ENCODE assay signal across 13 cellular contexts in the genomic region with DNA sequence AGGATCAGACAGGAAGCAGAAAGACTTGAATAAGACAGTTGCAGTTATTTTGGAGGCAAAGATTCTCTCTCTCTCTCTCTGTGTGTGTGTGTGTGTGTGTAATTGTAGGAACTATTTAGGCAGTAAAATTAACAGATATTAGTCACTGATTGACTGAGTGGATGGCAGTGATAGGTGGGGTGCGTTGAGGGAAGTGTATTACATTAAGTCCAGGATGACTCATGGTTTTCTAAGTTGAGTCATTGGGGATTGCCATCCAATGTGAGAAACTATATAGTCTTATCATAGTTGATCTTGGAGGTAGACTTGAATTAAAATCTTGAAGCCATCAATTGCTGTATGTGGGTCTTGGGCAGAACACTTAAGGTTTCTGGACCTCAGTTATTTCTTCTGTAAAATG.
DNase-seq lines count a peak whose midpoint lies in the region; ATAC-seq, FAIRE-seq and TF ChIP-seq lines count a peak whose summit lies in the region.
"Had no signal": no experiment of that assay in that cellular context is flagged by ENCODE, and none has a peak within 500 bp of the region (broad histone marks: within the 10 kb centered on the region; RNA-seq: fewer than 3 reads in every experiment).

No MANE protein-coding gene starts in this region.

- H3K27me3 ChIP-seq in bronchial epithelial cell (ENCODE audit: control insufficient read depth, insufficient read depth, low read length) (no peaks in the 10 kb centered on the region), gastroesophageal sphincter (no peaks in the 10 kb centered on the region)
- H3K27me3 ChIP-seq: BLaER1, esophagus squamous epithelium had no signal

- TF ChIP-seq CTCF in bronchial epithelial cell (IDR thresholded peaks at IDR 0.05; ENCODE audit: insufficient read depth, low read length, severe bottlenecking) (no peak), nephron progenitor cell (IDR thresholded peaks at IDR 0.05) (no peak), gastroesophageal sphincter (IDR thresholded peaks at IDR 0.05) (no peak)

- H3K9me3 ChIP-seq in gastroesophageal sphincter = no peaks in the 10 kb centered on the region
- H3K9me3 ChIP-seq: esophagus squamous epithelium had no signal

- H3K36me3 ChIP-seq in bronchial epithelial cell (ENCODE audit: control insufficient read depth, insufficient read depth, low read length) (no peaks in the 10 kb centered on the region), gastroesophageal sphincter (no peaks in the 10 kb centered on the region)
- H3K36me3 ChIP-seq: esophagus squamous epithelium had no signal

- ATAC-seq in GM18909 (IDR thresholded peaks at IDR 0.05; ENCODE audit: poor library complexity, unreplicated experiment) = peak; percentile 89
- peak; percentile 84 for ATAC-seq in HG03342 (IDR thresholded peaks at IDR 0.05; ENCODE audit: unreplicated experiment)
- ATAC-seq in activated naive CD8-positive, alpha-beta T cell treated with anti-CD3 and anti-CD28 coated beads, Interleukin-2, amount 50 U/mL, for 24 hours = no peak
- ATAC-seq in gastroesophageal sphincter = no peak
- ATAC-seq: WTC11 had no signal

- no peak overlapping the region for H3K27ac Mint-ChIP-seq in activated naive CD8-positive, alpha-beta T cell treated with anti-CD3 and anti-CD28 coated beads, Interleukin-2, amount 50 U/mL, for 24 hours
- H3K27ac Mint-ChIP-seq in nephron progenitor cell = no peak overlapping the region
- H3K27ac Mint-ChIP-seq: activated naive CD4-positive, alpha-beta T cell treated with anti-CD3 and anti-CD28 coated beads, Interleukin-2, amount 50 U/mL, for 72 hours; WTC11 had no signal

- no peak for TF ChIP-seq POLR2A in gastroesophageal sphincter (IDR thresholded peaks at IDR 0.05)

- no peaks in the 10 kb centered on the region for H3K27me3 Mint-ChIP-seq in activated naive CD8-positive, alpha-beta T cell treated with anti-CD3 and anti-CD28 coated beads, Interleukin-2, amount 50 U/mL, for 24 hours
- no peaks in the 10 kb centered on the region for H3K27me3 Mint-ChIP-seq in nephron progenitor cell (ENCODE audit: low read depth, poor library complexity)

- H3K4me3 Mint-ChIP-seq in activated naive CD8-positive, alpha-beta T cell treated with anti-CD3 and anti-CD28 coated beads, Interleukin-2, amount 50 U/mL, for 24 hours = no peak overlapping the region
- H3K4me3 Mint-ChIP-seq in nephron progenitor cell = no peak overlapping the region
- H3K4me3 Mint-ChIP-seq: WTC11 had no signal

- no peak overlapping the region for H3K27ac ChIP-seq in gastroesophageal sphincter
- H3K27ac ChIP-seq: BLaER1, esophagus squamous epithelium had no signal

- TF ChIP-seq EP300 in gastroesophageal sphincter (IDR thresholded peaks at IDR 0.05) = no peak

- 50% methylated on average over 1 of the region's 1 CpG for WGBS in gastroesophageal sphincter (ENCODE audit: low coverage in 1 of 2), 2 donors

- H3K9me3 Mint-ChIP-seq in activated naive CD8-positive, alpha-beta T cell treated with anti-CD3 and anti-CD28 coated beads, Interleukin-2, amount 50 U/mL, for 24 hours = peaks cover 7% of the 10 kb centered on the region
- H3K9me3 Mint-ChIP-seq in nephron progenitor cell = peaks cover 28% of the 10 kb centered on the region
- H3K9me3 Mint-ChIP-seq: WTC11 had no signal

- DNase-seq in A172 (ENCODE audit: low spot score) (peak; percentile 72), bronchial epithelial cell (ENCODE audit: low read depth) (peak; percentile 90), nephron progenitor cell (no peak), NCI-H2171 treated with DMSO at 0.1 percent for 48 hours (lab: John Stamatoyannopoulos, UW) (no peak)
- no peak for DNase-seq in activated naive CD8-positive, alpha-beta T cell treated with anti-CD3 and anti-CD28 coated beads, Interleukin-2, amount 50 U/mL, for 24 hours
- DNase-seq: esophagus squamous epithelium, MM.1S had no signal

- no peaks in the 10 kb centered on the region for H3K36me3 Mint-ChIP-seq in activated naive CD8-positive, alpha-beta T cell treated with anti-CD3 and anti-CD28 coated beads, Interleukin-2, amount 50 U/mL, for 24 hours (ENCODE audit: low read depth)
- H3K36me3 Mint-ChIP-seq in nephron progenitor cell (ENCODE audit: low read depth) = peaks cover 6% of the 10 kb centered on the region
- H3K36me3 Mint-ChIP-seq: activated naive CD4-positive, alpha-beta T cell treated with anti-CD3 and anti-CD28 coated beads, Interleukin-2, amount 50 U/mL, for 72 hours; WTC11 had no signal

- H3K4me1 Mint-ChIP-seq in activated naive CD8-positive, alpha-beta T cell treated with anti-CD3 and anti-CD28 coated beads, Interleukin-2, amount 50 U/mL, for 24 hours = no peaks in the 10 kb centered on the region
- H3K4me1 Mint-ChIP-seq in nephron progenitor cell = no peaks in the 10 kb centered on the region

- no peak for FAIRE-seq in bronchial epithelial cell (lab: Jason Lieb, UNC)

- H3K4me3 ChIP-seq in bronchial epithelial cell (ENCODE audit: low read depth, low read length) = no peak overlapping the region
- no peak overlapping the region for H3K4me3 ChIP-seq in gastroesophageal sphincter
- H3K4me3 ChIP-seq: BLaER1, esophagus squamous epithelium had no signal

- no peaks in the 10 kb centered on the region for H3K4me1 ChIP-seq in gastroesophageal sphincter
- H3K4me1 ChIP-seq: BLaER1, esophagus squamous epithelium had no signal

Comparison
In these comparisons a context has a peak if more than half of its experiments do, and no peak if none do; other contexts are left out.
1. DNase-seq: peak in A172 (single experiment) and bronchial epithelial cell (single experiment); none in activated naive CD8-positive, alpha-beta T cell treated with anti-CD3 and anti-CD28 coated beads, Interleukin-2, amount 50 U/mL, for 24 hours (single experiment), nephron progenitor cell (single experiment) and NCI-H2171 treated with DMSO at 0.1 percent for 48 hours (single experiment).
2. ATAC-seq: peak in GM18909 (single experiment) and HG03342 (single experiment); none in activated naive CD8-positive, alpha-beta T cell treated with anti-CD3 and anti-CD28 coated beads, Interleukin-2, amount 50 U/mL, for 24 hours (single experiment) and gastroesophageal sphincter (single experiment).